1 cellular context compared by ENCODE assay signal in the genomic region with DNA sequence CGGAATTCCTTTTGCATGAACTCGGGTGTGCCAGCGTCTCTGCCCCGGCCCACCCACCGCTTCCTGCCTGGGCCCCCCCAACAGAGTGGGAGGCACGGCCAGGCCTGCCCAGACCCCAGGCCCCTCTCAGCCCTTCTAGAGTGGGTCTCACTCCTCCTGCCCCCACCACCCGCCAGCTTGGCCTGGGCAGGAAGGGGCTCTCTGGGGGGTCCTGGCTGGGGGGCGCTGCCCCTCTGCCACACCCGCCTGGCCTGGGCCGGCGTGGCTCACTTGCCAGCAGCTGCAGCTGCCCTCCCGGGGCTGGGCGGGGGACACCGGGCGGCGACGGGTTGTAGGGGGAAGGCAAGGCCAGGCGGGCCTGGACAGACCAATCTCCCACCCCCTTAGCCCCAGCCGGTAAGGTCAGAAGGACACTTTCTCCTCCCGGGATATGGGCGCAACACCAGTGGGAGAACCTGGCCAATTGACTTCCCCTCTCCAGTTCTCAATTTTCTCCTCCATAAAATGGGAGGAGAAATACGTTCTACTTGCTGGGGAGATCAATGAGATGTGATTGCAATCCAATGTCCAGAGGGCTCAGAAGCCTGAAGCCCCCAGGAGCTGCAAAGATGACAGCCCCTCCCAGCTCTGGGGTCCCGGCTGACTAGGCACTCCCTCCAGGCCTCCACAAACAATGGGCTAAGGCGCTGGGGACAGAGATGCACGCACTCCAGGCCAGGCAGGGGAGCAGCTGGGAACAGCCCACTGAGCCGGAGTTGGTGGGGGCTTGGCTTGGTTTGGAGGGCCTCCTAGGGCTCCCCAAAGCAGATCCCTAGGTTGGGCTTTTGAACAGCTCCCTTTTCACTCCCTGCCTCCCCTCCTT.
TF ChIP-seq lines count a peak whose summit lies in the region.

No MANE protein-coding gene starts in this region.

TF ChIP-seq in HepG2, 621 proteins besides CTCF, POLR2A, EP300 and RAD21:
- peak; percentile 77 for TF ChIP-seq ZNF629 (CRISPR knock-in tag; conservative IDR thresholded peaks at IDR 0.05)
- no peak for TF ChIP-seq REXO4 (CRISPR knock-in tag; IDR thresholded peaks at IDR 0.05; ENCODE audit: borderline replicate concordance)
- TF ChIP-seq AGO2 (optimal IDR thresholded peaks at IDR 0.05; ENCODE audit: low read depth, low read length): peak; percentile 25
